Comparison of ENCODE assay signal across 28 cellular contexts in genomic region chrX:2931612-2932011, GRCh38.
"Had no signal": no experiment of that assay in that cellular context is flagged by ENCODE, and none has a peak within 500 bp of the region (broad histone marks: within the 10 kb centered on the region; RNA-seq: fewer than 3 reads in every experiment).

No MANE protein-coding gene starts in this region.

- DNase-seq: activated CD4-positive, alpha-beta T cell treated with anti-CD3 and anti-CD28 coated beads for 48 hours; activated CD4-positive, alpha-beta T cell treated with anti-CD3 and anti-CD28 coated beads, Interleukin-2, amount 50 U/mL, for 48 hours; activated CD8-positive, alpha-beta memory T cell treated with anti-CD3 and anti-CD28 coated beads for 24 hours; activated effector memory CD4-positive, alpha-beta T cell treated with anti-CD3 and anti-CD28 coated beads, Interleukin-2, amount 50 U/mL, for 16 hours; activated naive CD4-positive, alpha-beta T cell treated with anti-CD3 and anti-CD28 coated beads for 36 hours; amniotic stem cell; caudate nucleus; cortex of kidney; effector memory CD8-positive, alpha-beta T cell; head of caudate nucleus; hypothalamus; immature natural killer cell; kidney; left colon; mammary epithelial cell; naive B cell; occipital lobe; right cardiac atrium; stimulated activated CD4-positive, alpha-beta T cell treated with anti-CD3 and anti-CD28 coated beads, Interleukin-15, amount 100 ng/mL, for 24 hours; stimulated activated CD4-positive, alpha-beta T cell treated with anti-CD3 and anti-CD28 coated beads, Interleukin-2, amount 100 ng/mL, for 24 hours; stimulated activated naive B cell treated with anti-CD40 and anti-IgM and Interleukin-4, amounts not matched to agents 10 μg/mL and 1 μg/mL and 100 μg/mL, for 72 hours; stomach; thyroid gland had no signal

- ATAC-seq: activated CD4-positive, CD25-positive, alpha-beta regulatory T cell treated with anti-CD3 and anti-CD28 coated beads, Interleukin-2, amount 50 U/mL, for 24 hours; effector memory CD8-positive, alpha-beta T cell; gastroesophageal sphincter; left colon; right cardiac atrium; stimulated activated naive B cell treated with anti-CD40 and anti-IgM and Interleukin-4, amounts not matched to agents 10 μg/mL and 1 μg/mL and 100 μg/mL, for 72 hours had no signal

- H3K36me3 Mint-ChIP-seq: immature natural killer cell, naive B cell had no signal

- H3K4me3 ChIP-seq: gastroesophageal sphincter, stomach, thyroid gland had no signal

- H3K9me3 ChIP-seq: gastroesophageal sphincter, thyroid gland had no signal

- H3K27me3 ChIP-seq: gastroesophageal sphincter, stomach, thyroid gland had no signal

- H3K4me1 ChIP-seq: gastroesophageal sphincter, thyroid gland had no signal

- H3K27ac Mint-ChIP-seq: activated naive CD4-positive, alpha-beta T cell treated with anti-CD3 and anti-CD28 coated beads for 36 hours; activated T-helper 1 cell treated with anti-CD3 and anti-CD28 coated beads, Interleukin-12 subunit alpha, Interleukin-12 subunit beta, Interleukin-2, Interleukin-4 antibody, amounts not matched to agents 30 ng/mL and 10 ng/mL and 1 ng/mL, durations not matched to agents 14 hours and 24 hours and 36 hours; effector memory CD8-positive, alpha-beta T cell; immature natural killer cell; mesothelial cell of epicardium; stimulated activated naive B cell treated with anti-CD40 and anti-IgM and Interleukin-4, amounts not matched to agents 10 μg/mL and 1 μg/mL and 100 μg/mL, for 72 hours had no signal

- H3K36me3 ChIP-seq: gastroesophageal sphincter, stomach, thyroid gland had no signal

- H3K27ac ChIP-seq: gastroesophageal sphincter, stomach, thyroid gland, VCaP had no signal

- H3K4me3 Mint-ChIP-seq: activated naive CD4-positive, alpha-beta T cell treated with anti-CD3 and anti-CD28 coated beads for 36 hours; activated T-helper 1 cell treated with anti-CD3 and anti-CD28 coated beads, Interleukin-12 subunit alpha, Interleukin-12 subunit beta, Interleukin-2, Interleukin-4 antibody, amounts not matched to agents 30 ng/mL and 10 ng/mL and 1 ng/mL, durations not matched to agents 14 hours and 24 hours and 36 hours; effector memory CD8-positive, alpha-beta T cell; stimulated activated naive B cell treated with anti-CD40 and anti-IgM and Interleukin-4, amounts not matched to agents 10 μg/mL and 1 μg/mL and 100 μg/mL, for 72 hours had no signal

- H3K9me3 Mint-ChIP-seq: activated T-helper 1 cell treated with anti-CD3 and anti-CD28 coated beads, Interleukin-12 subunit alpha, Interleukin-12 subunit beta, Interleukin-2, Interleukin-4 antibody, amounts not matched to agents 30 ng/mL and 10 ng/mL and 1 ng/mL, durations not matched to agents 14 hours and 24 hours and 36 hours; effector memory CD8-positive, alpha-beta T cell had no signal
